Comparison of ENCODE assay signal across 29 cellular contexts in genomic region chr10:130836344-130836743, GRCh38.
DNase-seq lines count a peak whose midpoint lies in the region; ATAC-seq lines count a peak whose summit lies in the region.
"Had no signal": no experiment of that assay in that cellular context is flagged by ENCODE, and none has a peak within 500 bp of the region (broad histone marks: within the 10 kb centered on the region; RNA-seq: fewer than 3 reads in every experiment).

No MANE protein-coding gene starts in this region.

- H2BK5ac ChIP-seq in neuronal stem cell (ENCODE audit: low read length): no peak overlapping the region

- H2AFZ ChIP-seq in neuronal stem cell (ENCODE audit: low read length): no peak overlapping the region

- DNase-seq in neuronal stem cell (ENCODE audit: low spot score): no peak
- no peak for DNase-seq in RPMI8226
- DNase-seq in NCI-H2227 treated with DMSO at 0.1 percent for 48 hours (lab: John Stamatoyannopoulos, UW): no peak
- DNase-seq: 8988T; ACHN; AML-193; BE2C; C1 segment of cervical spinal cord; Caco-2; Calu3; CD4-positive, alpha-beta memory T cell; CD4-positive, alpha-beta T cell; CD4-positive, CD25-positive, alpha-beta regulatory T cell; CD8-positive, alpha-beta memory T cell; CD8-positive, alpha-beta T cell; COR-L47; DMS 273 treated with DMSO at 0.1 percent for 48 hours; DMS153; DMS53; DMS79; DMS79 treated with DMSO at 0.1 percent for 48 hours; DND-41; EL had no signal

- peak overlapping the region; percentile 46 for H3K18ac ChIP-seq in neuronal stem cell (ENCODE audit: low read length)

- H3K4me2 ChIP-seq in BLaER1 (peak overlapping the region; percentile 91), neuronal stem cell (ENCODE audit: insufficient read depth, low read length, poor library complexity, severe bottlenecking) (no peak overlapping the region)
- peak overlapping the region; percentile 18 to 86 (median 81) for H3K4me2 ChIP-seq in BLaER1 treated with 17β-estradiol and CSF1 and Interleukin-3, amounts not matched to agents 10 nM and 100 nM
- H3K4me2 ChIP-seq: A549 had no signal

- H3K4ac ChIP-seq in neuronal stem cell (ENCODE audit: low read length): no peak overlapping the region

- H3K27ac ChIP-seq in BLaER1 (peak overlapping the region; percentile 82), neuronal stem cell (replicated peaks; ENCODE audit: low read length) (no peak overlapping the region)
- H3K27ac ChIP-seq in BLaER1 treated with 17β-estradiol and CSF1 and Interleukin-3, amounts not matched to agents 10 nM and 100 nM: peak overlapping the region in 7 of 11 experiments; percentile 40 to 80 (median 68); a peak in 13 of 22 replicates
- H3K27ac ChIP-seq: 22Rv1, A549, C4-2B had no signal

- no peak overlapping the region for H2BK12ac ChIP-seq in neuronal stem cell (ENCODE audit: low read length)

- H3K9me3 ChIP-seq in BLaER1 (peaks cover 4% of the 10 kb centered on the region; the same call in 1 of the 2 replicates), neuronal stem cell (replicated peaks in 1 of 2; ENCODE audit: control insufficient read depth in 2 of 2, insufficient read depth in 1 of 2, low read depth in 1 of 2, low read length in 2 of 2) (no peaks in the 10 kb centered on the region)
- peaks cover 0 to 17% (median 4%) of the 10 kb centered on the region in 11 experiments; a peak in 6 of 22 replicates for H3K9me3 ChIP-seq in BLaER1 treated with 17β-estradiol and CSF1 and Interleukin-3, amounts not matched to agents 10 nM and 100 nM (replicated peaks in 1 of 11)
- H3K9me3 ChIP-seq: A549, BE2C, Caco-2 had no signal

- H3K4me1 ChIP-seq in BLaER1: peaks cover 40% of the 10 kb centered on the region
- peaks cover 8 to 35% (median 29%) of the 10 kb centered on the region in 10 experiments for H3K4me1 ChIP-seq in BLaER1 treated with 17β-estradiol and CSF1 and Interleukin-3, amounts not matched to agents 10 nM and 100 nM
- no peaks in the 10 kb centered on the region for H3K4me1 ChIP-seq in neuronal stem cell (ENCODE audit: control insufficient read depth in 2 of 2, insufficient read depth in 1 of 2, low read depth in 1 of 2, low read length in 2 of 2)
- H3K4me1 ChIP-seq: A549, BE2C, Caco-2 had no signal

- WGBS in neuronal stem cell (ENCODE audit: extremely low coverage in 2 of 2, insufficient read length in 2 of 2, insufficient replicate concordance in 1 of 2), 2 donors: no CpG with 5 or more reads among the region's 7 CpGs

- no peak for ATAC-seq in GM18909 (IDR thresholded peaks at IDR 0.05; ENCODE audit: poor library complexity, unreplicated experiment)
- ATAC-seq: A549; CD8-positive, alpha-beta T cell had no signal

- H4K20me1 ChIP-seq in BLaER1: no peaks in the 10 kb centered on the region
- H4K20me1 ChIP-seq in BLaER1 treated with 17β-estradiol and CSF1 and Interleukin-3, amounts not matched to agents 10 nM and 100 nM: no peaks in the 10 kb centered on the region

- H3K23ac ChIP-seq in neuronal stem cell (ENCODE audit: low read depth, low read length, poor library complexity): peak overlapping the region; percentile 40

- H3K4me3 ChIP-seq in BLaER1 (no peak overlapping the region), neuronal stem cell (ENCODE audit: low read length in 2 of 2) (no peak overlapping the region)
- H3K4me3 ChIP-seq in BLaER1 treated with 17β-estradiol and CSF1 and Interleukin-3, amounts not matched to agents 10 nM and 100 nM: peak overlapping the region in 1 of 10 experiments; percentile 24; a peak in 1 of 20 replicates
- H3K4me3 ChIP-seq: A549 had no signal

- peak overlapping the region; percentile 49; the same call in 1 of the 2 replicates for H3K9ac ChIP-seq in BLaER1
- peak overlapping the region in 4 of 11 experiments; percentile 35 to 57 (median 49); a peak in 5 of 22 replicates for H3K9ac ChIP-seq in BLaER1 treated with 17β-estradiol and CSF1 and Interleukin-3, amounts not matched to agents 10 nM and 100 nM
- H3K9ac ChIP-seq in neuronal stem cell (ENCODE audit: low read depth, low read length, poor library complexity): no peak overlapping the region

- no peak overlapping the region for H2BK120ac ChIP-seq in neuronal stem cell (ENCODE audit: low read depth, low read length)

- no peaks in the 10 kb centered on the region for H3K36me3 ChIP-seq in BLaER1
- no peaks in the 10 kb centered on the region for H3K36me3 ChIP-seq in BLaER1 treated with 17β-estradiol and CSF1 and Interleukin-3, amounts not matched to agents 10 nM and 100 nM
- H3K36me3 ChIP-seq in neuronal stem cell (replicated peaks in 1 of 2; ENCODE audit: control insufficient read depth in 2 of 2, insufficient read depth in 2 of 2, low read length in 2 of 2): no peaks in the 10 kb centered on the region
- H3K36me3 ChIP-seq: BE2C had no signal

- no peak overlapping the region for H4K8ac ChIP-seq in neuronal stem cell (ENCODE audit: low read depth, low read length)

- no peak overlapping the region for H2AK5ac ChIP-seq in neuronal stem cell (ENCODE audit: low read depth, low read length)

- H4K91ac ChIP-seq in neuronal stem cell (ENCODE audit: low read depth, low read length, poor library complexity): no peak overlapping the region

- no peaks in the 10 kb centered on the region for H3K27me3 ChIP-seq in BLaER1
- H3K27me3 ChIP-seq in BLaER1 treated with 17β-estradiol and CSF1 and Interleukin-3, amounts not matched to agents 10 nM and 100 nM: no peaks in the 10 kb centered on the region
- H3K27me3 ChIP-seq in neuronal stem cell (ENCODE audit: control insufficient read depth in 3 of 3, insufficient read depth in 3 of 3, low read depth in 1 of 3, low read length in 3 of 3): no peaks in the 10 kb centered on the region
- H3K27me3 ChIP-seq: BE2C had no signal

- H3K14ac ChIP-seq in neuronal stem cell (ENCODE audit: low read length): peak overlapping the region; percentile 6

- no peak overlapping the region for H2BK15ac ChIP-seq in neuronal stem cell (ENCODE audit: low read length)

- no peaks in the 10 kb centered on the region for H3K79me1 ChIP-seq in neuronal stem cell (ENCODE audit: low read depth, low read length)
